11 cellular contexts compared by ENCODE assay signal in genomic region chr12:131836193-131836592, GRCh38. TPM values are rescaled to one million over a fixed set of nuclear protein-coding genes. Genes with fewer than 3 reads are reported as not detected.
DNase-seq lines count a peak whose midpoint lies in the region; ATAC-seq and TF ChIP-seq lines count a peak whose summit lies in the region.
"Had no signal": no experiment of that assay in that cellular context is flagged by ENCODE, and none has a peak within 500 bp of the region (broad histone marks: within the 10 kb centered on the region; RNA-seq: fewer than 3 reads in every experiment).

No MANE protein-coding gene starts in this region.

- H3K27ac ChIP-seq in GM23248 = no peak overlapping the region
- H3K27ac ChIP-seq in liver (ENCODE audit: low read depth in 1 of 2, low read length in 2 of 2) = no peak overlapping the region
- no peak overlapping the region for H3K27ac ChIP-seq in gastrocnemius medialis

- intact Hi-C loops in gastrocnemius medialis (cut with DNase I; ENCODE audit: low total_unique reads) = loop anchor here (10.0 kb wide), 1 partner anchor 731 kb away; no protein-coding TSS in a partner anchor

- peaks cover 15% of the 10 kb centered on the region for H3K27me3 ChIP-seq in BE2C
- no peaks in the 10 kb centered on the region for H3K27me3 ChIP-seq in GM23248 (replicated peaks; ENCODE audit: insufficient read depth)
- peaks cover 0 to 11% (median 1%) of the 10 kb centered on the region in 4 donors for H3K27me3 ChIP-seq in liver (ENCODE audit: control insufficient read depth in 4 of 4, insufficient read depth in 4 of 4, low read length in 3 of 4)
- peaks cover 37 to 42% (median 40%) of the 10 kb centered on the region in 3 donors for H3K27me3 ChIP-seq in gastrocnemius medialis

- TF ChIP-seq RAD21 in liver (IDR thresholded peaks at IDR 0.05) = peak in 1 of 2 donors; percentile 54

- WGBS in GM23248 (ENCODE audit: low coverage in 1 of 2, low lambda C conversion rate in 2 of 2, missing lambda C conversion rate in 2 of 2), 2 experiments = 76 to 83% methylated on average over 3 of the region's 3 CpGs
- WGBS in liver = 73% methylated on average over 3 of the region's 3 CpGs

- H3K36me3 ChIP-seq in BE2C (no peaks in the 10 kb centered on the region), GM23248 (ENCODE audit: low read depth) (no peaks in the 10 kb centered on the region), liver (ENCODE audit: control insufficient read depth in 4 of 4, insufficient read depth in 3 of 4, low read depth in 1 of 4, low read length in 3 of 4) (no peaks in the 10 kb centered on the region), gastrocnemius medialis (no peaks in the 10 kb centered on the region)

- H2AFZ ChIP-seq in GM23248 = no peak overlapping the region

- H3K9ac ChIP-seq in GM23248 (no peak overlapping the region), liver (ENCODE audit: low read depth in 1 of 2, low read length in 2 of 2) (no peak overlapping the region)

- H3K9me2 ChIP-seq in GM23248 (ENCODE audit: insufficient read depth) = no peaks in the 10 kb centered on the region

- no peak overlapping the region for H3K4me2 ChIP-seq in GM23248 (ENCODE audit: unreplicated experiment)

- peaks cover 15% of the 10 kb centered on the region for H3K79me2 ChIP-seq in GM23248 (ENCODE audit: insufficient read depth)

- H3K4me1 ChIP-seq in BE2C (peaks cover 4% of the 10 kb centered on the region; the same call in 1 of the 2 replicates), GM23248 (ENCODE audit: insufficient read depth) (no peaks in the 10 kb centered on the region), liver (ENCODE audit: control insufficient read depth in 4 of 4, insufficient read depth in 4 of 4, low read length in 3 of 4) (peaks cover 0 to 3% (median 0%) of the 10 kb centered on the region in 4 donors), gastrocnemius medialis (peaks cover 0 to 7% of the 10 kb centered on the region in 2 donors)

- TF ChIP-seq CTCF in BE2C (IDR thresholded peaks at IDR 0.05; ENCODE audit: low read depth, low read length) (peak; percentile 59), liver (IDR thresholded peaks at IDR 0.05; ENCODE audit: low read depth, low read length, missing input control) (peak; percentile 22), gastrocnemius medialis (IDR thresholded peaks at IDR 0.05 in 4 of 5, conservative IDR thresholded peaks at IDR 0.05 in 1 of 5) (peak in 1 of 5 experiments; percentile 11)

- TF ChIP-seq POLR2A in gastrocnemius medialis (IDR thresholded peaks at IDR 0.05) = no peak

- ATAC-seq in gastrocnemius medialis = no peak

- in situ Hi-C loops in GM23248 (cut with MboI) = no loop called here
- in situ Hi-C loops in gastrocnemius medialis (cut with MboI; ENCODE audit: low sequenced_read_pairs in 4 of 4) = loop anchor here in 1 of 4 donors (25.0 kb wide), 1 partner anchor 224 kb away; no protein-coding TSS in a partner anchor

- no peaks in the 10 kb centered on the region for H4K20me1 ChIP-seq in GM23248 (ENCODE audit: insufficient read depth)

- no peak overlapping the region for H3K4me3 ChIP-seq in BE2C (ENCODE audit: low read depth, low read length)
- H3K4me3 ChIP-seq in GM23248 = no peak overlapping the region
- no peak overlapping the region for H3K4me3 ChIP-seq in liver (ENCODE audit: low read depth in 1 of 3, low read length in 3 of 3)
- H3K4me3 ChIP-seq in gastrocnemius medialis = no peak overlapping the region

- peak; percentile 54 for DNase-seq in BE2C
- peak; percentile 33 for DNase-seq in GM23248
- DNase-seq in astrocyte of the hippocampus (ENCODE audit: low read depth, low spot score) = peak; percentile 33
- no peak for DNase-seq in activated CD8-positive, alpha-beta memory T cell treated with anti-CD3 and anti-CD28 coated beads for 24 hours
- DNase-seq in NCI-H345 (lab: John Stamatoyannopoulos, UW) = no peak
- DNase-seq in gastrocnemius medialis = no peak
- DNase-seq in A172 (ENCODE audit: low spot score) = no peak
- DNase-seq: activated CD4-positive, alpha-beta T cell treated with anti-CD3 and anti-CD28 coated beads for 1 hour; activated effector memory CD4-positive, alpha-beta T cell treated with Interleukin-2 at 50 U/mL for 16 hours; NCI-H187 had no signal

- peaks cover 3% of the 10 kb centered on the region; the same call in 1 of the 2 replicates for H3F3A ChIP-seq in GM23248 (ENCODE audit: insufficient read depth)

- H3K9me3 ChIP-seq in BE2C (no peaks in the 10 kb centered on the region), GM23248 (ENCODE audit: low read depth) (no peaks in the 10 kb centered on the region), liver (ENCODE audit: control insufficient read depth in 4 of 4, low read length in 3 of 4) (no peaks in the 10 kb centered on the region), gastrocnemius medialis (no peaks in the 10 kb centered on the region)

TF ChIP-seq in liver, 16 proteins besides CTCF, POLR2A, EP300 and RAD21 (continues in another document):
- no peak for TF ChIP-seq HNF4A (conservative IDR thresholded peaks at IDR 0.05)
- no peak for TF ChIP-seq RXRA (IDR thresholded peaks at IDR 0.05)
- no peak for TF ChIP-seq SP1 (IDR thresholded peaks at IDR 0.05)
- no peak for TF ChIP-seq ZBTB33 (IDR thresholded peaks at IDR 0.05)
- TF ChIP-seq FOXA1 (IDR thresholded peaks at IDR 0.05) = no peak
- TF ChIP-seq NR2F2 (IDR thresholded peaks at IDR 0.05) = no peak
- no peak for TF ChIP-seq HNF4G (IDR thresholded peaks at IDR 0.05)
- no peak for TF ChIP-seq JUND (IDR thresholded peaks at IDR 0.05)
- TF ChIP-seq, protein P1, sequence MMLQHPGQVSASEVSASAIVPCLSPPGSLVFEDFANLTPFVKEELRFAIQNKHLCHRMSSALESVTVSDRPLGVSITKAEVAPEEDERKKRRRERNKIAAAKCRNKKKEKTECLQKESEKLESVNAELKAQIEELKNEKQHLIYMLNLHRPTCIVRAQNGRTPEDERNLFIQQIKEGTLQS (IDR thresholded peaks at IDR 0.05) = no peak
- TF ChIP-seq TAF1 (conservative IDR thresholded peaks at IDR 0.05) = no peak
- TF ChIP-seq, protein P2, sequence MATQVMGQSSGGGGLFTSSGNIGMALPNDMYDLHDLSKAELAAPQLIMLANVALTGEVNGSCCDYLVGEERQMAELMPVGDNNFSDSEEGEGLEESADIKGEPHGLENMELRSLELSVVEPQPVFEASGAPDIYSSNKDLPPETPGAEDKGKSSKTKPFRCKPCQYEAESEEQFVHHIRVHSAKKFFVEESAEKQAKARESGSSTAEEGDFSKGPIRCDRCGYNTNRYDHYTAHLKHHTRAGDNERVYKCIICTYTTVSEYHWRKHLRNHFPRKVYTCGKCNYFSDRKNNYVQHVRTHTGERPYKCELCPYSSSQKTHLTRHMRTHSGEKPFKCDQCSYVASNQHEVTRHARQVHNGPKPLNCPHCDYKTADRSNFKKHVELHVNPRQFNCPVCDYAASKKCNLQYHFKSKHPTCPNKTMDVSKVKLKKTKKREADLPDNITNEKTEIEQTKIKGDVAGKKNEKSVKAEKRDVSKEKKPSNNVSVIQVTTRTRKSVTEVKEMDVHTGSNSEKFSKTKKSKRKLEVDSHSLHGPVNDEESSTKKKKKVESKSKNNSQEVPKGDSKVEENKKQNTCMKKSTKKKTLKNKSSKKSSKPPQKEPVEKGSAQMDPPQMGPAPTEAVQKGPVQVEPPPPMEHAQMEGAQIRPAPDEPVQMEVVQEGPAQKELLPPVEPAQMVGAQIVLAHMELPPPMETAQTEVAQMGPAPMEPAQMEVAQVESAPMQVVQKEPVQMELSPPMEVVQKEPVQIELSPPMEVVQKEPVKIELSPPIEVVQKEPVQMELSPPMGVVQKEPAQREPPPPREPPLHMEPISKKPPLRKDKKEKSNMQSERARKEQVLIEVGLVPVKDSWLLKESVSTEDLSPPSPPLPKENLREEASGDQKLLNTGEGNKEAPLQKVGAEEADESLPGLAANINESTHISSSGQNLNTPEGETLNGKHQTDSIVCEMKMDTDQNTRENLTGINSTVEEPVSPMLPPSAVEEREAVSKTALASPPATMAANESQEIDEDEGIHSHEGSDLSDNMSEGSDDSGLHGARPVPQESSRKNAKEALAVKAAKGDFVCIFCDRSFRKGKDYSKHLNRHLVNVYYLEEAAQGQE (IDR thresholded peaks at IDR 0.05) = no peak
- no peak for TF ChIP-seq YY1 (IDR thresholded peaks at IDR 0.05)
- TF ChIP-seq EGR1 (IDR thresholded peaks at IDR 0.05; ENCODE audit: low read depth in 2 of 2) = no peak
- no peak for TF ChIP-seq GABPA (IDR thresholded peaks at IDR 0.05 in 1 of 2, conservative IDR thresholded peaks at IDR 0.05 in 1 of 2)
- TF ChIP-seq FOXA2 (IDR thresholded peaks at IDR 0.05) = no peak

RNA-seq across cellular contexts. Expression of gene MMP17, which starts 8.0 kb away (rescaled TPM):
- 3.2 TPM for polyA plus RNA-seq in BE2C (2012; ENCODE audit: insufficient read depth, insufficient read length, low read depth)
- total RNA-seq in GM23248 (2014; rRNA removed; shearing (Covaris generic)) = 36.5 and 52.1 TPM in 2 replicates
- polyA plus RNA-seq in GM23248 (2016; fragmentation: Nextera tagmentation; extraction: Ambion mirVana) (10.1 and 13.8 TPM in 2 replicates), liver (under 1 TPM in 1 of 2 donors, not detected in 1; 0.24 TPM)
- total RNA-seq in liver (under 1 TPM; 0.17 to 0.37 TPM), gastrocnemius medialis (1 to 10 TPM in 2 of 4 donors, under 1 TPM in 1, not detected in 1; 0.75 to 1.6 (median 1.4) TPM)
- 3.7 and 5.7 TPM in 2 replicates for total RNA-seq in A172 (2014; rRNA removed; shearing (Covaris generic))

RNA-seq across cellular contexts. Expression of gene ULK1, which starts 58.2 kb away (rescaled TPM):
- 43.2 TPM for polyA plus RNA-seq in BE2C (2012; ENCODE audit: insufficient read depth, insufficient read length, low read depth)
- total RNA-seq in GM23248 (2014; rRNA removed; shearing (Covaris generic)) = 6.9 and 7.1 TPM in 2 replicates
- polyA plus RNA-seq in GM23248 (2016; fragmentation: Nextera tagmentation; extraction: Ambion mirVana) (4.0 TPM in 2 replicates), liver (10 to 100 TPM; 12.5 to 16.1 TPM)
- total RNA-seq in liver (10 to 100 TPM; 14.1 to 41.7 TPM), gastrocnemius medialis (10 to 100 TPM; 27.9 to 81.2 (median 48.6) TPM)
- 6.9 and 8.0 TPM in 2 replicates for total RNA-seq in A172 (2014; rRNA removed; shearing (Covaris generic))

Comparison
In these comparisons a context has a peak if more than half of its experiments do, and no peak if none do; other contexts are left out.
1. DNase-seq: peak in BE2C (single experiment), GM23248 (single experiment) and astrocyte of the hippocampus (single experiment); none in activated CD8-positive, alpha-beta memory T cell treated with anti-CD3 and anti-CD28 coated beads for 24 hours (single experiment), NCI-H345 (single experiment), gastrocnemius medialis (0 of 2) and A172 (single experiment).